In genomic region chr9:85453850-85454249, GRCh38 we compare ENCODE assay signal across 21 cellular contexts.
"Had no signal": no experiment of that assay in that cellular context is flagged by ENCODE, and none has a peak within 500 bp of the region (broad histone marks: within the 10 kb centered on the region; RNA-seq: fewer than 3 reads in every experiment).

No MANE protein-coding gene starts in this region.

- H3K27ac ChIP-seq: left lung, parathyroid adenoma, sigmoid colon, testis, uterus had no signal

- H3K4me2 ChIP-seq: smooth muscle cell had no signal

- H3K9me3 ChIP-seq: left lung, mucosa of descending colon, sigmoid colon, testis, uterus had no signal

- H3K4me3 ChIP-seq: left lung, mucosa of descending colon, sigmoid colon, smooth muscle cell, testis, uterus had no signal

- H3K36me3 ChIP-seq: left lung, sigmoid colon, uterus had no signal

- H3K27me3 ChIP-seq: left lung, sigmoid colon, testis, uterus had no signal

- H3K79me2 ChIP-seq: parathyroid adenoma had no signal

- DNase-seq: activated B cell treated with CpG ODN at 0.5 μM for 24 hours; activated CD4-positive, alpha-beta memory T cell treated with anti-CD3 and anti-CD28 coated beads for 36 hours; activated CD4-positive, alpha-beta T cell treated with anti-CD3 and anti-CD28 coated beads for 36 hours; activated naive CD4-positive, alpha-beta T cell treated with anti-CD3 and anti-CD28 coated beads for 36 hours; activated naive CD8-positive, alpha-beta T cell treated with anti-CD3 and anti-CD28 coated beads, Interleukin-2, amount 10 ng/mL, durations not matched to agents 7 days and 5 days; activated T-cell treated with anti-CD3 and anti-CD28 coated beads, Interleukin-2, amount 50 U/mL, for 48 hours; amniotic stem cell; effector CD8-positive, alpha-beta T cell; kidney; left lung; mesendoderm; mucosa of descending colon; nephron progenitor cell; sigmoid colon; stimulated activated CD4-positive, alpha-beta T cell treated with anti-CD3 and anti-CD28 coated beads, Interleukin-15, amount 100 ng/mL, for 24 hours; T1000; testis; uterus had no signal

- ATAC-seq: activated CD4-positive, alpha-beta T cell treated with anti-CD3 and anti-CD28 coated beads for 36 hours; left lung; mucosa of descending colon; stimulated activated memory B cell treated with anti-CD40 and anti-IgM and Interleukin-4, amounts not matched to agents 10 μg/mL and 1 μg/mL and 100 μg/mL, for 72 hours had no signal

- H3K9ac ChIP-seq: parathyroid adenoma had no signal

- H3K4me1 ChIP-seq: left lung, parathyroid adenoma, sigmoid colon, testis, uterus had no signal

- H2AFZ ChIP-seq: parathyroid adenoma had no signal
